8 cellular contexts compared by ENCODE assay signal in genomic region chr5:141478321-141478945, GRCh38. TPM values are rescaled to one million over a fixed set of nuclear protein-coding genes. Genes with fewer than 3 reads are reported as not detected.
DNase-seq lines count a peak whose midpoint lies in the region; ATAC-seq and TF ChIP-seq lines count a peak whose summit lies in the region.

No MANE protein-coding gene starts in this region.

- peak overlapping the region; percentile 93 for H3K4me2 ChIP-seq in osteoblast (ENCODE audit: insufficient read depth, low read length)

- ATAC-seq in esophagus mucosa, result peak; percentile 62

- H2AFZ ChIP-seq in osteoblast (ENCODE audit: low read length), result no peak overlapping the region

- H3K4me1 ChIP-seq in osteoblast (ENCODE audit: insufficient read depth, low read length), result peaks cover 35% of the 10 kb centered on the region

- H3K27me3 ChIP-seq in osteoblast (ENCODE audit: insufficient read depth, low read length), result no peaks in the 10 kb centered on the region

- peaks cover 42% of the 10 kb centered on the region for H4K20me1 ChIP-seq in osteoblast (ENCODE audit: insufficient read depth, low read length)

- DNase-seq in DMS153 treated with DMSO at 0.1 percent for 48 hours (lab: John Stamatoyannopoulos, UW; ENCODE audit: unreplicated experiment), result peak; percentile 30
- DNase-seq in NCI-H146 treated with DMSO at 0.1 percent for 48 hours (lab: John Stamatoyannopoulos, UW; ENCODE audit: unreplicated experiment), result peak; percentile 56
- peak; percentile 47 for DNase-seq in osteoblast (ENCODE audit: insufficient read length, low spot score, missing footprints)
- no peak for DNase-seq in activated CD4-positive, alpha-beta T cell treated with anti-CD3 and anti-CD28 coated beads, Interleukin-2, amount 50 U/mL, for 48 hours
- DNase-seq in NCI-H1436 (lab: John Stamatoyannopoulos, UW), result no peak
- no peak for DNase-seq in NCI-H524 (lab: John Stamatoyannopoulos, UW)
- DNase-seq in NCI-H345 (lab: John Stamatoyannopoulos, UW), result no peak

- TF ChIP-seq CTCF in osteoblast (IDR thresholded peaks at IDR 0.05; ENCODE audit: extremely low read depth, low read depth, low read length), result peak; percentile 43

- H3K36me3 ChIP-seq in osteoblast (ENCODE audit: insufficient read depth, low read length), result no peaks in the 10 kb centered on the region

- H3K79me2 ChIP-seq in osteoblast (ENCODE audit: insufficient read depth, low read length), result peaks cover 57% of the 10 kb centered on the region

- H3K9me3 ChIP-seq in osteoblast (ENCODE audit: low read depth, low read length), result no peaks in the 10 kb centered on the region

- H3K27ac ChIP-seq in osteoblast (ENCODE audit: low read depth, low read length), result no peak overlapping the region

- peak overlapping the region; percentile 77 for H3K4me3 ChIP-seq in osteoblast (ENCODE audit: insufficient read depth, low read length)

RNA-seq across cellular contexts. Expression of gene PCDHGC3, which starts 2.7 kb away (rescaled TPM):
- 38.8 TPM for total RNA-seq in esophagus mucosa
- 59.4 and 91.3 TPM in 2 replicates for total RNA-seq in osteoblast

RNA-seq across cellular contexts. Expression of gene PCDHGC4, which starts 6.4 kb away (rescaled TPM):
- total RNA-seq in esophagus mucosa (1.1 TPM), osteoblast (2.9 and 3.8 TPM in 2 replicates)

RNA-seq across cellular contexts. Expression of gene PCDHGC5, which starts 10.4 kb away (rescaled TPM):
- 1.0 TPM for total RNA-seq in esophagus mucosa
- 3.6 and 5.3 TPM in 2 replicates for total RNA-seq in osteoblast

RNA-seq across cellular contexts. Expression of gene PCDHGA12, which starts 48.1 kb away (rescaled TPM):
- total RNA-seq in esophagus mucosa (1.5 TPM), osteoblast (20.6 and 33.6 TPM in 2 replicates)

RNA-seq across cellular contexts. Expression of gene PCDHGA11, which starts 57.6 kb away (rescaled TPM):
- total RNA-seq in esophagus mucosa (1.9 TPM), osteoblast (12.3 and 16.5 TPM in 2 replicates)

Comparison
In these comparisons a context has a peak if more than half of its experiments do, and no peak if none do; other contexts are left out.
1. DNase-seq: peak in DMS153 treated with DMSO at 0.1 percent for 48 hours (single experiment), NCI-H146 treated with DMSO at 0.1 percent for 48 hours (single experiment) and osteoblast (single experiment); none in activated CD4-positive, alpha-beta T cell treated with anti-CD3 and anti-CD28 coated beads, Interleukin-2, amount 50 U/mL, for 48 hours (0 of 2), NCI-H1436 (single experiment), NCI-H524 (0 of 2) and NCI-H345 (single experiment).